10 cellular contexts compared by ENCODE assay signal in genomic region chr7:50446542-50446960, GRCh38. TPM values are rescaled to one million over a fixed set of nuclear protein-coding genes. Genes with fewer than 3 reads are reported as not detected.
DNase-seq lines count a peak whose midpoint lies in the region; ATAC-seq and FAIRE-seq lines count a peak whose summit lies in the region.
"Had no signal": no experiment of that assay in that cellular context is flagged by ENCODE, and none has a peak within 500 bp of the region (broad histone marks: within the 10 kb centered on the region; RNA-seq: fewer than 3 reads in every experiment).

No MANE protein-coding gene starts in this region.

- no peaks in the 10 kb centered on the region for H3K9me3 ChIP-seq in small intestine (ENCODE audit: control insufficient read depth, low read depth)

- no peak overlapping the region for H3K27ac ChIP-seq in small intestine (ENCODE audit: low read depth in 1 of 2, low read length in 1 of 2)

- peak; percentile 36 for DNase-seq in activated CD4-positive, alpha-beta T cell treated with anti-CD3 and anti-CD28 coated beads for 36 hours
- DNase-seq in activated CD4-positive, alpha-beta T cell treated with anti-CD3 and anti-CD28 coated beads for 4 hours, result no peak
- peak; percentile 49 for DNase-seq in activated CD4-positive, alpha-beta memory T cell treated with anti-CD3 and anti-CD28 coated beads for 36 hours
- DNase-seq in pulmonary artery endothelial cell (ENCODE audit: low read depth, low spot score), result peak; percentile 68
- DNase-seq in small intestine, result no peak
- DNase-seq in COR-L47 (lab: John Stamatoyannopoulos, UW), result no peak
- no peak for DNase-seq in NCI-H2227 (lab: John Stamatoyannopoulos, UW; ENCODE audit: unreplicated experiment)

- no peaks in the 10 kb centered on the region for H3K9me3 Mint-ChIP-seq in activated CD4-positive, alpha-beta T cell treated with anti-CD3 and anti-CD28 coated beads for 36 hours (ENCODE audit: low read depth)
- H3K9me3 Mint-ChIP-seq in activated CD4-positive, alpha-beta memory T cell treated with anti-CD3 and anti-CD28 coated beads for 36 hours, result no peaks in the 10 kb centered on the region
- H3K9me3 Mint-ChIP-seq: neural crest cell had no signal

- peaks cover 60% of the 10 kb centered on the region for H3K36me3 Mint-ChIP-seq in activated CD4-positive, alpha-beta T cell treated with anti-CD3 and anti-CD28 coated beads for 36 hours (ENCODE audit: low read depth)
- H3K36me3 Mint-ChIP-seq in activated CD4-positive, alpha-beta memory T cell treated with anti-CD3 and anti-CD28 coated beads for 36 hours, result peaks cover 52% of the 10 kb centered on the region

- intact Hi-C loops in activated CD4-positive, alpha-beta T cell treated with anti-CD3 and anti-CD28 coated beads for 36 hours (cut with DNase I, micrococcal nuclease), result loop anchor here (1.0 to 10.0 kb wide), 6 partner anchors 28 to 676 kb away; no protein-coding TSS in a partner anchor
- intact Hi-C loops in activated CD4-positive, alpha-beta memory T cell treated with anti-CD3 and anti-CD28 coated beads for 36 hours (cut with micrococcal nuclease), result loop anchor here (5.0 kb wide), 1 partner anchor 179 kb away; no protein-coding TSS in a partner anchor

- H3K27me3 ChIP-seq in small intestine (ENCODE audit: control insufficient read depth in 2 of 2, insufficient read depth in 2 of 2, low read length in 2 of 2), result no peaks in the 10 kb centered on the region

- peaks cover 64% of the 10 kb centered on the region for H3K4me1 Mint-ChIP-seq in activated CD4-positive, alpha-beta T cell treated with anti-CD3 and anti-CD28 coated beads for 36 hours
- peaks cover 46% of the 10 kb centered on the region for H3K4me1 Mint-ChIP-seq in activated CD4-positive, alpha-beta memory T cell treated with anti-CD3 and anti-CD28 coated beads for 36 hours (ENCODE audit: low read depth)

- H3K4me3 ChIP-seq in small intestine (ENCODE audit: low read depth in 1 of 2, low read length in 2 of 2), result no peak overlapping the region

- WGBS in small intestine, 3 donors, result 50 to 74% (median 72%) methylated on average over 4 of the region's 4 CpGs

- CTCF ChIA-PET in activated CD4-positive, alpha-beta T cell treated with anti-CD3 and anti-CD28 coated beads for 36 hours (lab: Charles Lee), result interaction anchor here (1.0 to 1.8 kb wide), 4 partner anchors 22 to 328 kb away, joined by 3 to 4 read pairs (median 4); no protein-coding TSS in a partner anchor
- CTCF ChIA-PET in activated CD4-positive, alpha-beta memory T cell treated with anti-CD3 and anti-CD28 coated beads for 36 hours (lab: Charles Lee), result interaction anchor here (1.1 to 3.0 kb wide), 3 partner anchors 29 to 241 kb away, joined by 3 to 18 read pairs (median 4); no protein-coding TSS in a partner anchor

- H3K36me3 ChIP-seq in small intestine (ENCODE audit: control insufficient read depth in 2 of 2, insufficient read depth in 2 of 2, low read length in 2 of 2), result peaks cover 0 to 2% of the 10 kb centered on the region in 2 donors

- no peaks in the 10 kb centered on the region for H3K27me3 Mint-ChIP-seq in activated CD4-positive, alpha-beta T cell treated with anti-CD3 and anti-CD28 coated beads for 36 hours
- H3K27me3 Mint-ChIP-seq in activated CD4-positive, alpha-beta memory T cell treated with anti-CD3 and anti-CD28 coated beads for 36 hours, result no peaks in the 10 kb centered on the region
- H3K27me3 Mint-ChIP-seq: brain had no signal

- H3K4me3 Mint-ChIP-seq in activated CD4-positive, alpha-beta T cell treated with anti-CD3 and anti-CD28 coated beads for 36 hours, result peak overlapping the region; percentile 16
- no peak overlapping the region for H3K4me3 Mint-ChIP-seq in activated CD4-positive, alpha-beta memory T cell treated with anti-CD3 and anti-CD28 coated beads for 36 hours
- H3K4me3 Mint-ChIP-seq: neural crest cell had no signal

- peak overlapping the region; percentile 52 for H3K27ac Mint-ChIP-seq in activated CD4-positive, alpha-beta T cell treated with anti-CD3 and anti-CD28 coated beads for 36 hours
- H3K27ac Mint-ChIP-seq in activated CD4-positive, alpha-beta memory T cell treated with anti-CD3 and anti-CD28 coated beads for 36 hours, result peak overlapping the region; percentile 61
- H3K27ac Mint-ChIP-seq: brain had no signal

- FAIRE-seq in small intestine (lab: Jason Lieb, UNC), result no peak

- peak; percentile 42 for ATAC-seq in activated CD4-positive, alpha-beta T cell treated with anti-CD3 and anti-CD28 coated beads for 36 hours
- peak; percentile 27 for ATAC-seq in HG03066 (IDR thresholded peaks at IDR 0.05; ENCODE audit: low read depth, unreplicated experiment)

- H3K4me1 ChIP-seq in small intestine (ENCODE audit: control insufficient read depth in 2 of 2, insufficient read depth in 1 of 2, low read depth in 1 of 2, low read length in 1 of 2), result peaks cover 0 to 5% of the 10 kb centered on the region in 2 donors

- POLR2A ChIA-PET in activated CD4-positive, alpha-beta T cell treated with anti-CD3 and anti-CD28 coated beads for 36 hours (lab: Charles Lee), result interaction anchor here (0.6 to 0.8 kb wide), 2 partner anchors 50 to 298 kb away, joined by 3 read pairs; no protein-coding TSS in a partner anchor
- POLR2A ChIA-PET in activated CD4-positive, alpha-beta memory T cell treated with anti-CD3 and anti-CD28 coated beads for 36 hours (lab: Charles Lee), result no interaction called here

RNA-seq across cellular contexts. Expression of gene FIGNL1, which starts 3.6 kb away (rescaled TPM):
- 10 to 100 TPM; 46.9 to 49.3 TPM for total RNA-seq in activated CD4-positive, alpha-beta T cell treated with anti-CD3 and anti-CD28 coated beads for 36 hours
- 10 to 100 TPM; 46.2 to 49.0 TPM for total RNA-seq in activated CD4-positive, alpha-beta memory T cell treated with anti-CD3 and anti-CD28 coated beads for 36 hours
- total RNA-seq in pulmonary artery endothelial cell, result 36.5 and 62.1 TPM in 2 replicates
- 1 to 10 TPM; 1.9 to 5.7 (median 3.1) TPM for polyA plus RNA-seq in small intestine

Comparison
In these comparisons a context has a peak if more than half of its experiments do, and no peak if none do; other contexts are left out.
1. DNase-seq: peak in activated CD4-positive, alpha-beta T cell treated with anti-CD3 and anti-CD28 coated beads for 36 hours (single experiment), activated CD4-positive, alpha-beta memory T cell treated with anti-CD3 and anti-CD28 coated beads for 36 hours (single experiment) and pulmonary artery endothelial cell (single experiment); none in activated CD4-positive, alpha-beta T cell treated with anti-CD3 and anti-CD28 coated beads for 4 hours (0 of 2), small intestine (single experiment), COR-L47 (single experiment) and NCI-H2227 (single experiment).